In the genomic region with DNA sequence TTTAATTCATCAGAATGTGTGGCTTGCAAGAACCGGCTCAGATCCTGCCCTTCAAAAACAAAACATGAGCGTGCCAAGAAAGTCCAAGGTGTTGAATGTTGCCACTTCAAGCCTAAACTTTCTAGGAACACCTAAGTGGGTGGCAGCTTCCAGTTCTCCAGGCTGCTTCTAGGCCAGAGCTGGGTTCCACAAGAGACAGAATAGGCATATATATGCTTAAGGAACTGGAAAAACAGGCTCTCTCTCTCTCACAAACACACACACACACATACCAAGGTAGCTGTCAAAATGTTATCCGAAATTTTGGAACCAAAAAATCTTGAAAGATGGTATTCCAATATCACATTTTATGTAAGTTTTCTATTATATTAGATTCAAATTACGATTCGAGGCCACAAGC, we compare ENCODE assay signal across 27 cellular contexts. TPM values are rescaled to one million over a fixed set of nuclear protein-coding genes. Genes with fewer than 3 reads are reported as not detected.
DNase-seq lines count a peak whose midpoint lies in the region; ATAC-seq, FAIRE-seq and TF ChIP-seq lines count a peak whose summit lies in the region.
"Had no signal": no experiment of that assay in that cellular context is flagged by ENCODE, and none has a peak within 500 bp of the region (broad histone marks: within the 10 kb centered on the region; RNA-seq: fewer than 3 reads in every experiment).

No MANE protein-coding gene starts in this region.

- no peak for TF ChIP-seq EP300 in esophagus muscularis mucosa (IDR thresholded peaks at IDR 0.05)

- TF ChIP-seq POLR2A in heart left ventricle (IDR thresholded peaks at IDR 0.05) (no peak), esophagus muscularis mucosa (IDR thresholded peaks at IDR 0.05; ENCODE audit: low read depth) (no peak)

- H3K9me3 ChIP-seq in right atrium auricular region, result no peaks in the 10 kb centered on the region
- no peaks in the 10 kb centered on the region for H3K9me3 ChIP-seq in heart left ventricle
- no peaks in the 10 kb centered on the region for H3K9me3 ChIP-seq in left lung
- no peaks in the 10 kb centered on the region for H3K9me3 ChIP-seq in esophagus muscularis mucosa
- H3K9me3 ChIP-seq: BE2C had no signal

- H3K36me3 ChIP-seq in right atrium auricular region (no peaks in the 10 kb centered on the region), heart left ventricle (no peaks in the 10 kb centered on the region), bronchial epithelial cell (ENCODE audit: control insufficient read depth, insufficient read depth, low read length) (no peaks in the 10 kb centered on the region), left lung (no peaks in the 10 kb centered on the region), esophagus muscularis mucosa (no peaks in the 10 kb centered on the region)
- H3K36me3 ChIP-seq: BE2C had no signal

- no peaks in the 10 kb centered on the region for H3K4me1 ChIP-seq in right atrium auricular region
- H3K4me1 ChIP-seq in heart left ventricle, result no peaks in the 10 kb centered on the region
- no peaks in the 10 kb centered on the region for H3K4me1 ChIP-seq in left lung
- H3K4me1 ChIP-seq in esophagus muscularis mucosa, result no peaks in the 10 kb centered on the region
- H3K4me1 ChIP-seq: BE2C had no signal

- ATAC-seq in heart left ventricle (no peak), left lung (peak; percentile 67)
- ATAC-seq: GM12878, Right ventricle myocardium inferior had no signal

- intact Hi-C loops in heart left ventricle (cut with DNase I) (loop anchor here in 1 of 10 donors (10.0 kb wide), 1 partner anchor 233 kb away; no protein-coding TSS in a partner anchor), left lung (cut with DNase I) (no loop called here), esophagus muscularis mucosa (cut with DNase I) (no loop called here)

- no peak overlapping the region for H3K4me3 ChIP-seq in right atrium auricular region
- H3K4me3 ChIP-seq in heart left ventricle, result no peak overlapping the region
- no peak overlapping the region for H3K4me3 ChIP-seq in bronchial epithelial cell (ENCODE audit: low read depth, low read length)
- H3K4me3 ChIP-seq in left lung, result no peak overlapping the region
- H3K4me3 ChIP-seq in esophagus muscularis mucosa, result no peak overlapping the region
- H3K4me3 ChIP-seq: GM12878, GM23248 had no signal

- H3K27me3 ChIP-seq in right atrium auricular region (no peaks in the 10 kb centered on the region), heart left ventricle (peaks cover 0 to 5% (median 0%) of the 10 kb centered on the region in 9 donors), bronchial epithelial cell (ENCODE audit: control insufficient read depth, insufficient read depth, low read length) (peaks cover 1% of the 10 kb centered on the region), left lung (peaks cover 0 to 19% of the 10 kb centered on the region in 2 donors), esophagus muscularis mucosa (peaks cover 0 to 18% (median 0%) of the 10 kb centered on the region in 4 donors)

- DNase-seq in right atrium auricular region (ENCODE audit: low spot score) (peak; percentile 23), heart left ventricle (no peak), bronchial epithelial cell (ENCODE audit: low read depth) (peak; percentile 33), left lung (no peak), esophagus muscularis mucosa (ENCODE audit: extremely low spot score) (no peak), NCI-H128 (lab: John Stamatoyannopoulos, UW; ENCODE audit: unreplicated experiment) (no peak), NCI-H510A (lab: John Stamatoyannopoulos, UW) (no peak)
- DNase-seq: BE2C; CD4-positive, CD25-positive, alpha-beta regulatory T cell; DMS79 treated with DMSO at 0.1 percent for 48 hours; GM23248; H9; HFFc6; KBM-7; NCI-H1092; NCI-H1436 treated with DMSO at 0.1 percent for 48 hours; NCI-H2029; NCI-H2171; NCI-H345; NCI-H526; OCI-M1 had no signal

- TF ChIP-seq CTCF in right atrium auricular region (IDR thresholded peaks at IDR 0.05) (no peak), heart left ventricle (IDR thresholded peaks at IDR 0.05) (no peak), bronchial epithelial cell (IDR thresholded peaks at IDR 0.05; ENCODE audit: insufficient read depth, low read length, severe bottlenecking) (no peak), left lung (IDR thresholded peaks at IDR 0.05) (no peak), esophagus muscularis mucosa (IDR thresholded peaks at IDR 0.05) (no peak)

- 75 to 81% (median 79%) methylated on average over 5 of the region's 5 CpGs for WGBS in heart left ventricle, 4 donors
- 91% methylated on average over 5 of the region's 5 CpGs for WGBS in esophagus muscularis mucosa

- no peak for FAIRE-seq in bronchial epithelial cell (lab: Jason Lieb, UNC)
- FAIRE-seq: GM12878, HepG2 had no signal

- no peak overlapping the region for H3K27ac ChIP-seq in right atrium auricular region
- H3K27ac ChIP-seq in heart left ventricle, result no peak overlapping the region
- H3K27ac ChIP-seq in left lung, result no peak overlapping the region
- no peak overlapping the region for H3K27ac ChIP-seq in esophagus muscularis mucosa (replicated peaks in 1 of 4)
- H3K27ac ChIP-seq: GM23248, HL-60 had no signal

RNA-seq across cellular contexts. Expression of a gene that starts 0.9 kb away (rescaled TPM):
- 10 to 100 TPM in 1 of 2 donors, 1 to 10 TPM in 1; 2.4 to 19.1 TPM for total RNA-seq in right atrium auricular region
- total RNA-seq in heart left ventricle, result 100 to 1,000 TPM in 1 of 9 donors, 10 to 100 TPM in 2, 1 to 10 TPM in 4, under 1 TPM in 2; 0.12 to 113 (median 1.8) TPM
- 10 to 100 TPM in 1 of 2 donors, 1 to 10 TPM in 1; 1.1 to 19.6 TPM for polyA plus RNA-seq in heart left ventricle
- total RNA-seq in bronchial epithelial cell, result not detected in 2 replicates
- total RNA-seq in left lung, result not detected
- total RNA-seq in esophagus muscularis mucosa, result under 1 TPM; 0.17 to 0.84 (median 0.49) TPM
- total RNA-seq: A673; CD4-positive, CD25-positive, alpha-beta regulatory T cell; GM12878; GM23248; H9; HepG2; HFFc6; HT-29 had no signal
- polyA plus RNA-seq: CD4-positive, CD25-positive, alpha-beta regulatory T cell; GM12878; GM23248; HepG2 had no signal

RNA-seq across cellular contexts. Expression of a gene that starts 35.4 kb away (rescaled TPM):
- total RNA-seq in right atrium auricular region, result 1 to 10 TPM; 7.2 to 8.9 TPM
- 1 to 10 TPM; 4.6 to 9.8 (median 7.9) TPM for total RNA-seq in heart left ventricle
- polyA plus RNA-seq in heart left ventricle, result 10 to 100 TPM in 1 of 2 donors, 1 to 10 TPM in 1; 7.2 to 21.0 TPM
- total RNA-seq in bronchial epithelial cell, result 12.4 and 26.1 TPM in 2 replicates
- 10 to 100 TPM; 12.9 to 21.1 TPM for total RNA-seq in left lung
- total RNA-seq in esophagus muscularis mucosa, result 10 to 100 TPM; 12.1 to 12.9 (median 12.5) TPM

RNA-seq across cellular contexts. Expression of a gene that starts 58.3 kb away (rescaled TPM):
- total RNA-seq in right atrium auricular region, result 100 to 1,000 TPM; 302 to 323 TPM
- total RNA-seq in heart left ventricle, result 100 to 1,000 TPM; 291 to 496 (median 375) TPM
- polyA plus RNA-seq in heart left ventricle, result 100 to 1,000 TPM; 255 to 330 TPM
- total RNA-seq in bronchial epithelial cell, result 357 and 614 TPM in 2 replicates
- total RNA-seq in left lung, result 100 to 1,000 TPM; 344 to 435 TPM
- 100 to 1,000 TPM; 312 to 516 (median 413) TPM for total RNA-seq in esophagus muscularis mucosa

Comparison
In these comparisons a context has a peak if more than half of its experiments do, and no peak if none do; other contexts are left out.
1. DNase-seq: peak in right atrium auricular region (single experiment) and bronchial epithelial cell (single experiment); none in heart left ventricle (0 of 5), left lung (0 of 2), esophagus muscularis mucosa (single experiment), NCI-H128 (single experiment) and NCI-H510A (single experiment).